ENCODE assay signal across 2 cellular contexts in genomic region chr4:2794707-2795557, GRCh38.
A peak's percentile ranks its signal among the peaks of the same experiment; 100 is the strongest.
TF ChIP-seq lines count a peak whose summit lies in the region.

No MANE protein-coding gene starts in this region.

TF ChIP-seq in GM12878, 131 proteins besides CTCF, POLR2A, EP300 and RAD21:
- TF ChIP-seq SIN3A (IDR thresholded peaks at IDR 0.05; ENCODE audit: low read depth, low read length) = no peak
- TF ChIP-seq BHLHE40 (IDR thresholded peaks at IDR 0.05; ENCODE audit: borderline replicate concordance in 1 of 2, low read depth in 2 of 2, low read length in 1 of 2) = 0 out of 4 replicates have a peak, but pooled peaks of 1 of the 2 experiments have one; percentile 5

TF ChIP-seq in liver, 16 proteins besides CTCF, POLR2A, EP300 and RAD21:
- TF ChIP-seq, protein P1, sequence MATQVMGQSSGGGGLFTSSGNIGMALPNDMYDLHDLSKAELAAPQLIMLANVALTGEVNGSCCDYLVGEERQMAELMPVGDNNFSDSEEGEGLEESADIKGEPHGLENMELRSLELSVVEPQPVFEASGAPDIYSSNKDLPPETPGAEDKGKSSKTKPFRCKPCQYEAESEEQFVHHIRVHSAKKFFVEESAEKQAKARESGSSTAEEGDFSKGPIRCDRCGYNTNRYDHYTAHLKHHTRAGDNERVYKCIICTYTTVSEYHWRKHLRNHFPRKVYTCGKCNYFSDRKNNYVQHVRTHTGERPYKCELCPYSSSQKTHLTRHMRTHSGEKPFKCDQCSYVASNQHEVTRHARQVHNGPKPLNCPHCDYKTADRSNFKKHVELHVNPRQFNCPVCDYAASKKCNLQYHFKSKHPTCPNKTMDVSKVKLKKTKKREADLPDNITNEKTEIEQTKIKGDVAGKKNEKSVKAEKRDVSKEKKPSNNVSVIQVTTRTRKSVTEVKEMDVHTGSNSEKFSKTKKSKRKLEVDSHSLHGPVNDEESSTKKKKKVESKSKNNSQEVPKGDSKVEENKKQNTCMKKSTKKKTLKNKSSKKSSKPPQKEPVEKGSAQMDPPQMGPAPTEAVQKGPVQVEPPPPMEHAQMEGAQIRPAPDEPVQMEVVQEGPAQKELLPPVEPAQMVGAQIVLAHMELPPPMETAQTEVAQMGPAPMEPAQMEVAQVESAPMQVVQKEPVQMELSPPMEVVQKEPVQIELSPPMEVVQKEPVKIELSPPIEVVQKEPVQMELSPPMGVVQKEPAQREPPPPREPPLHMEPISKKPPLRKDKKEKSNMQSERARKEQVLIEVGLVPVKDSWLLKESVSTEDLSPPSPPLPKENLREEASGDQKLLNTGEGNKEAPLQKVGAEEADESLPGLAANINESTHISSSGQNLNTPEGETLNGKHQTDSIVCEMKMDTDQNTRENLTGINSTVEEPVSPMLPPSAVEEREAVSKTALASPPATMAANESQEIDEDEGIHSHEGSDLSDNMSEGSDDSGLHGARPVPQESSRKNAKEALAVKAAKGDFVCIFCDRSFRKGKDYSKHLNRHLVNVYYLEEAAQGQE (IDR thresholded peaks at IDR 0.05) = no peak
- TF ChIP-seq HNF4A (conservative IDR thresholded peaks at IDR 0.05) (peak; percentile 95 to 98), YY1 (IDR thresholded peaks at IDR 0.05) (peak; percentile 30), JUND (IDR thresholded peaks at IDR 0.05) (peak in 1 of 2 donors; percentile 30), FOXA2 (IDR thresholded peaks at IDR 0.05) (no peak), SP1 (IDR thresholded peaks at IDR 0.05) (peak; percentile 86), EGR1 (IDR thresholded peaks at IDR 0.05; ENCODE audit: low read depth in 2 of 2) (peak in 1 of 2 donors; percentile 47), RXRA (IDR thresholded peaks at IDR 0.05) (peak; percentile 96 to 99), HNF4G (IDR thresholded peaks at IDR 0.05) (peak; percentile 96), FOXA1 (IDR thresholded peaks at IDR 0.05) (no peak), NR2F2 (IDR thresholded peaks at IDR 0.05) (peak; percentile 34), TAF1 (conservative IDR thresholded peaks at IDR 0.05) (no peak), GABPA (IDR thresholded peaks at IDR 0.05 in 1 of 2, conservative IDR thresholded peaks at IDR 0.05 in 1 of 2) (no peak), ZBTB33 (IDR thresholded peaks at IDR 0.05) (no peak)
- TF ChIP-seq, protein P2, sequence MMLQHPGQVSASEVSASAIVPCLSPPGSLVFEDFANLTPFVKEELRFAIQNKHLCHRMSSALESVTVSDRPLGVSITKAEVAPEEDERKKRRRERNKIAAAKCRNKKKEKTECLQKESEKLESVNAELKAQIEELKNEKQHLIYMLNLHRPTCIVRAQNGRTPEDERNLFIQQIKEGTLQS (IDR thresholded peaks at IDR 0.05) = no peak
- TF ChIP-seq, protein P3, sequence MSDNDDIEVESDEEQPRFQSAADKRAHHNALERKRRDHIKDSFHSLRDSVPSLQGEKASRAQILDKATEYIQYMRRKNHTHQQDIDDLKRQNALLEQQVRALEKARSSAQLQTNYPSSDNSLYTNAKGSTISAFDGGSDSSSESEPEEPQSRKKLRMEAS (IDR thresholded peaks at IDR 0.05) = peak; percentile 50
TF ChIP-seq in liver: peak in this region for 9.
